ENCODE assay signal across 13 cellular contexts in genomic region chr4:181745933-181746627, GRCh38.
"Had no signal": no experiment of that assay in that cellular context is flagged by ENCODE, and none has a peak within 500 bp of the region (broad histone marks: within the 10 kb centered on the region; RNA-seq: fewer than 3 reads in every experiment).

No MANE protein-coding gene starts in this region.

- H3K36me3 Mint-ChIP-seq: activated CD4-positive, alpha-beta memory T cell treated with anti-CD3 and anti-CD28 coated beads for 36 hours; activated naive CD8-positive, alpha-beta T cell treated with anti-CD3 and anti-CD28 coated beads for 36 hours; memory B cell had no signal

- H3K27me3 ChIP-seq: ascending aorta, heart left ventricle, ovary, stomach had no signal

- H3K9me3 Mint-ChIP-seq: activated CD4-positive, alpha-beta memory T cell treated with anti-CD3 and anti-CD28 coated beads for 36 hours had no signal

- H3K27me3 Mint-ChIP-seq: activated CD4-positive, alpha-beta memory T cell treated with anti-CD3 and anti-CD28 coated beads for 36 hours; activated naive CD8-positive, alpha-beta T cell treated with anti-CD3 and anti-CD28 coated beads for 36 hours; memory B cell had no signal

- H3K27ac ChIP-seq: ascending aorta, heart left ventricle, left ventricle myocardium inferior, ovary, stomach, thoracic aorta had no signal

- H3K4me3 Mint-ChIP-seq: activated CD4-positive, alpha-beta memory T cell treated with anti-CD3 and anti-CD28 coated beads for 36 hours; activated naive CD8-positive, alpha-beta T cell treated with anti-CD3 and anti-CD28 coated beads for 36 hours; activated T-cell treated with anti-CD3 and anti-CD28 coated beads, Interleukin-2, amount 50 U/mL, for 72 hours; memory B cell had no signal

- ATAC-seq: activated T-cell treated with anti-CD3 and anti-CD28 coated beads, Interleukin-2, amount 50 U/mL, for 72 hours; heart left ventricle had no signal

- H3K27ac Mint-ChIP-seq: activated CD4-positive, alpha-beta memory T cell treated with anti-CD3 and anti-CD28 coated beads for 36 hours; activated naive CD8-positive, alpha-beta T cell treated with anti-CD3 and anti-CD28 coated beads for 36 hours; activated T-cell treated with anti-CD3 and anti-CD28 coated beads, Interleukin-2, amount 50 U/mL, for 72 hours; memory B cell had no signal

- H3K4me1 ChIP-seq: ascending aorta, heart left ventricle, left ventricle myocardium inferior, stomach had no signal

- H3K4me1 Mint-ChIP-seq: activated naive CD8-positive, alpha-beta T cell treated with anti-CD3 and anti-CD28 coated beads for 36 hours; memory B cell had no signal

- H3K9me3 ChIP-seq: ascending aorta, ovary, thoracic aorta had no signal

- H3K4me3 ChIP-seq: ascending aorta, heart left ventricle, left ventricle myocardium inferior, ovary, stomach, thoracic aorta had no signal

- DNase-seq: activated CD4-positive, alpha-beta memory T cell treated with anti-CD3 and anti-CD28 coated beads for 36 hours; activated gamma-delta T cell treated with Interleukin-2 at 50 U/mL for 16 hours; activated naive CD8-positive, alpha-beta T cell treated with anti-CD3 and anti-CD28 coated beads for 36 hours; activated T-cell treated with anti-CD3 and anti-CD28 coated beads, Interleukin-2, amount 50 U/mL, for 72 hours; foreskin melanocyte; heart left ventricle; left ventricle myocardium inferior; ovary; stimulated activated CD4-positive, alpha-beta T cell treated with anti-CD3 and anti-CD28 coated beads, Interleukin-4, amount 100 ng/mL, for 24 hours; stomach had no signal

- H3K36me3 ChIP-seq: ascending aorta, heart left ventricle, left ventricle myocardium inferior, ovary, stomach, thoracic aorta had no signal
